Comparison of ENCODE assay signal across 14 cellular contexts in genomic region chr3:197225579-197225978, GRCh38.
DNase-seq lines count a peak whose midpoint lies in the region; ATAC-seq and TF ChIP-seq lines count a peak whose summit lies in the region.
"Had no signal": no experiment of that assay in that cellular context is flagged by ENCODE, and none has a peak within 500 bp of the region (broad histone marks: within the 10 kb centered on the region; RNA-seq: fewer than 3 reads in every experiment).

No MANE protein-coding gene starts in this region.

- POLR2A ChIA-PET in SK-N-SH (lab: Yijun Ruan, JAX) = no interaction called here

- no peaks in the 10 kb centered on the region for H3K27me3 Mint-ChIP-seq in glutamatergic neuron (ENCODE audit: unreplicated experiment)
- H3K27me3 Mint-ChIP-seq: CD4-positive, CD25-positive, alpha-beta regulatory T cell had no signal

- TF ChIP-seq EP300 in SK-N-SH (IDR thresholded peaks at IDR 0.05; ENCODE audit: borderline replicate concordance in 1 of 2, low read depth in 1 of 2, low read length in 1 of 2) (no peak), esophagus muscularis mucosa (IDR thresholded peaks at IDR 0.05) (no peak)

- peak overlapping the region; percentile 94 for H3K27ac Mint-ChIP-seq in glutamatergic neuron (ENCODE audit: unreplicated experiment)

- H3K4me1 ChIP-seq in SK-N-SH (ENCODE audit: control insufficient read depth in 1 of 2, insufficient read depth in 2 of 2, low read depth in 1 of 2, low read length in 1 of 2) = peaks cover 0 to 14% of the 10 kb centered on the region in 2 experiments; a peak in 2 of 4 replicates
- peaks cover 15 to 42% (median 24%) of the 10 kb centered on the region in 4 donors for H3K4me1 ChIP-seq in esophagus muscularis mucosa
- H3K4me1 ChIP-seq in colonic mucosa = peaks cover 4% of the 10 kb centered on the region

- TF ChIP-seq CTCF in SK-N-SH (IDR thresholded peaks at IDR 0.05) (no peak), glutamatergic neuron (IDR thresholded peaks at IDR 0.05; ENCODE audit: partially characterized antibody, unreplicated experiment) (no peak), esophagus muscularis mucosa (IDR thresholded peaks at IDR 0.05) (no peak), colonic mucosa (IDR thresholded peaks at IDR 0.05) (no peak)

- DNase-seq in G401 (ENCODE audit: low spot score) (peak; percentile 51), SK-N-SH (no peak), glutamatergic neuron (no peak), esophagus muscularis mucosa (ENCODE audit: extremely low spot score) (no peak), left colon (no peak), colonic mucosa (no peak)
- DNase-seq in effector CD4-positive, alpha-beta T cell = no peak
- DNase-seq: Calu3; CD4-positive, CD25-positive, alpha-beta regulatory T cell; DMS 273 treated with DMSO at 0.1 percent for 48 hours; H9; IMR-90 had no signal

- H3K4me2 ChIP-seq in SK-N-SH = peak overlapping the region; percentile 17; the same call in 1 of the 2 replicates
- H3K4me2 ChIP-seq: GM23338 had no signal

- H2AFZ ChIP-seq in SK-N-SH (ENCODE audit: low read depth) = no peak overlapping the region
- H2AFZ ChIP-seq: GM23338 had no signal

- no peak for ATAC-seq in left colon
- ATAC-seq: GM12878 had no signal

- H4K20me1 ChIP-seq in SK-N-SH (ENCODE audit: insufficient read depth) = peaks cover 31% of the 10 kb centered on the region

- H3K4me3 ChIP-seq in SK-N-SH (ENCODE audit: low read depth in 2 of 2, low read length in 1 of 2) = no peak overlapping the region
- H3K4me3 ChIP-seq in esophagus muscularis mucosa = no peak overlapping the region
- H3K4me3 ChIP-seq in colonic mucosa = no peak overlapping the region
- H3K4me3 ChIP-seq: GM12878, GM23338 had no signal

- CTCF ChIA-PET in SK-N-SH (lab: Yijun Ruan, JAX) = interaction anchor here (0.6 to 4.5 kb wide), 10 partner anchors 8 to 283 kb away, joined by 3 to 52 read pairs (median 6); no protein-coding TSS in a partner anchor

- peaks cover 92% of the 10 kb centered on the region for H3K79me2 ChIP-seq in SK-N-SH (ENCODE audit: insufficient read depth)

- H3K4me3 Mint-ChIP-seq in glutamatergic neuron (ENCODE audit: unreplicated experiment) = peak overlapping the region; percentile 83
- H3K4me3 Mint-ChIP-seq: CD4-positive, CD25-positive, alpha-beta regulatory T cell; GM23338; H9 had no signal

- H3K9me3 ChIP-seq in SK-N-SH (no peaks in the 10 kb centered on the region), esophagus muscularis mucosa (no peaks in the 10 kb centered on the region), colonic mucosa (no peaks in the 10 kb centered on the region)

- TF ChIP-seq RAD21 in SK-N-SH (IDR thresholded peaks at IDR 0.05; ENCODE audit: low read length) = no peak

- H3K9ac ChIP-seq in SK-N-SH = no peak overlapping the region
- H3K9ac ChIP-seq in colonic mucosa (ENCODE audit: low read depth in 2 of 2, low read length in 2 of 2) = no peak overlapping the region

- TF ChIP-seq POLR2A in esophagus muscularis mucosa (IDR thresholded peaks at IDR 0.05; ENCODE audit: low read depth) = no peak

- H3K27me3 ChIP-seq in SK-N-SH (ENCODE audit: insufficient read depth) = no peaks in the 10 kb centered on the region
- H3K27me3 ChIP-seq in esophagus muscularis mucosa = no peaks in the 10 kb centered on the region
- H3K27me3 ChIP-seq in colonic mucosa = no peaks in the 10 kb centered on the region

- no peaks in the 10 kb centered on the region for H3K36me3 Mint-ChIP-seq in glutamatergic neuron (ENCODE audit: unreplicated experiment)
- H3K36me3 Mint-ChIP-seq: CD4-positive, CD25-positive, alpha-beta regulatory T cell had no signal

- peaks cover 0 to 3% of the 10 kb centered on the region in 2 experiments for H3K36me3 ChIP-seq in SK-N-SH (replicated peaks in 1 of 2; ENCODE audit: control insufficient read depth in 1 of 2, insufficient read depth in 2 of 2, low read length in 1 of 2)
- H3K36me3 ChIP-seq in esophagus muscularis mucosa = no peaks in the 10 kb centered on the region
- H3K36me3 ChIP-seq in colonic mucosa = no peaks in the 10 kb centered on the region

- no peaks in the 10 kb centered on the region for H3K9me3 Mint-ChIP-seq in glutamatergic neuron (ENCODE audit: unreplicated experiment)
- H3K9me3 Mint-ChIP-seq: CD4-positive, CD25-positive, alpha-beta regulatory T cell; GM23338; H9 had no signal

- no peaks in the 10 kb centered on the region for H3K9me2 ChIP-seq in SK-N-SH

- intact Hi-C loops in esophagus muscularis mucosa (cut with DNase I) = no loop called here
- intact Hi-C loops in left colon (cut with DNase I, micrococcal nuclease) = no loop called here
- intact Hi-C loops in colonic mucosa (cut with DNase I) = loop anchor here (10.0 kb wide), 1 partner anchor 289 kb away; no protein-coding TSS in a partner anchor

- peaks cover 35% of the 10 kb centered on the region for H3K4me1 Mint-ChIP-seq in glutamatergic neuron (ENCODE audit: low read depth, unreplicated experiment)

- in situ Hi-C loops in G401 (cut with HindIII; ENCODE audit: low sequenced_read_pairs) = no loop called here

- 79% methylated on average over 1 of the region's 1 CpG for WGBS in SK-N-SH (ENCODE audit: low lambda C conversion rate)
- WGBS in esophagus muscularis mucosa = 71% methylated on average over 1 of the region's 1 CpG

- peaks cover 5% of the 10 kb centered on the region for H3F3A ChIP-seq in SK-N-SH (replicated peaks; ENCODE audit: insufficient read depth)

- H3K27ac ChIP-seq in SK-N-SH (ENCODE audit: low read depth in 2 of 2, low read length in 1 of 2) = peak overlapping the region in 1 of 2 experiments; percentile 47; a peak in 2 of 4 replicates
- no peak overlapping the region for H3K27ac ChIP-seq in esophagus muscularis mucosa (replicated peaks in 1 of 4)
- H3K27ac ChIP-seq in colonic mucosa = no peak overlapping the region

TF ChIP-seq in SK-N-SH, 30 proteins besides CTCF, POLR2A, EP300 and RAD21 (continues in another document):
- TF ChIP-seq NFIC (IDR thresholded peaks at IDR 0.05; ENCODE audit: borderline replicate concordance) = no peak
- TF ChIP-seq USF2 (IDR thresholded peaks at IDR 0.05; ENCODE audit: borderline replicate concordance, low read depth, low read length) = no peak
- TF ChIP-seq YY1 (IDR thresholded peaks at IDR 0.05; ENCODE audit: low read depth) = no peak
- no peak for TF ChIP-seq FOXM1 (IDR thresholded peaks at IDR 0.05; ENCODE audit: low read depth)
- no peak for TF ChIP-seq GATA2 (CRISPR knock-in tag; IDR thresholded peaks at IDR 0.05)
- no peak for TF ChIP-seq EZH2phosphoT487 (IDR thresholded peaks at IDR 0.05; ENCODE audit: borderline replicate concordance, low read depth)
- TF ChIP-seq RXRA (IDR thresholded peaks at IDR 0.05; ENCODE audit: borderline replicate concordance, low read depth) = no peak
- no peak for TF ChIP-seq ELF1 (IDR thresholded peaks at IDR 0.05)
- TF ChIP-seq FOSL2 (IDR thresholded peaks at IDR 0.05; ENCODE audit: borderline replicate concordance, low read depth) = no peak
- TF ChIP-seq REST (IDR thresholded peaks at IDR 0.05; ENCODE audit: low read depth, low read length) = no peak
- TF ChIP-seq MEF2A (IDR thresholded peaks at IDR 0.05; ENCODE audit: borderline replicate concordance, low read depth) = no peak
- TF ChIP-seq TAF1 (IDR thresholded peaks at IDR 0.05; ENCODE audit: borderline replicate concordance, low read depth, low read length) = no peak
- TF ChIP-seq NRF1 (IDR thresholded peaks at IDR 0.05; ENCODE audit: low read depth, low read length) = no peak
- no peak for TF ChIP-seq RFX5 (IDR thresholded peaks at IDR 0.05; ENCODE audit: low read length)
- TF ChIP-seq RCOR1 (IDR thresholded peaks at IDR 0.05; ENCODE audit: low read length) = no peak
- no peak for TF ChIP-seq MXI1 (IDR thresholded peaks at IDR 0.05; ENCODE audit: low read depth, low read length)
- no peak for TF ChIP-seq MAX (IDR thresholded peaks at IDR 0.05; ENCODE audit: low read depth)
- TF ChIP-seq SMC3 (IDR thresholded peaks at IDR 0.05; ENCODE audit: low read depth, low read length) = no peak
